8 cellular contexts compared by ENCODE assay signal in genomic region chr4:37675587-37676290, GRCh38. TPM values are rescaled to one million over a fixed set of nuclear protein-coding genes. Genes with fewer than 3 reads are reported as not detected.
DNase-seq lines count a peak whose midpoint lies in the region; ATAC-seq lines count a peak whose summit lies in the region.

No MANE protein-coding gene starts in this region.

- no peaks in the 10 kb centered on the region for H3K9me3 Mint-ChIP-seq in T-helper 2 cell treated with Interferon-gamma antibody and Interleukin-4, amounts not matched to agents 5 μg/mL and 100 μg/mL, for 36 hours

- peak; percentile 13 for DNase-seq in NCI-H2196 (lab: John Stamatoyannopoulos, UW; ENCODE audit: unreplicated experiment)
- no peak for DNase-seq in NCI-H2196 treated with DMSO at 0.1 percent for 48 hours (lab: John Stamatoyannopoulos, UW; ENCODE audit: unreplicated experiment)
- peak; percentile 29 for DNase-seq in T-helper 2 cell treated with Interferon-gamma antibody and Interleukin-4, amounts not matched to agents 5 μg/mL and 100 μg/mL, for 36 hours (ENCODE audit: low spot score)
- DNase-seq in renal cortical epithelial cell (ENCODE audit: low read depth) = peak; percentile 81
- DNase-seq in HK-2 (ENCODE audit: unreplicated experiment) = no peak
- no peak for DNase-seq in HUDEP-2 (lab: John Stamatoyannopoulos, UW; ENCODE audit: unreplicated experiment in 76 of 76)
- DNase-seq in activated effector memory CD4-positive, alpha-beta T cell treated with anti-CD3 and anti-CD28 coated beads, Interleukin-2, amount 50 U/mL, for 16 hours = no peak

- H3K4me3 Mint-ChIP-seq in T-helper 2 cell treated with Interferon-gamma antibody and Interleukin-4, amounts not matched to agents 5 μg/mL and 100 μg/mL, for 36 hours = peak overlapping the region; percentile 67

- peaks cover 35% of the 10 kb centered on the region for H3K36me3 Mint-ChIP-seq in T-helper 2 cell treated with Interferon-gamma antibody and Interleukin-4, amounts not matched to agents 5 μg/mL and 100 μg/mL, for 36 hours (ENCODE audit: low read depth)

- H3K27ac Mint-ChIP-seq in T-helper 2 cell treated with Interferon-gamma antibody and Interleukin-4, amounts not matched to agents 5 μg/mL and 100 μg/mL, for 36 hours = peak overlapping the region; percentile 24

- H3K4me1 Mint-ChIP-seq in T-helper 2 cell treated with Interferon-gamma antibody and Interleukin-4, amounts not matched to agents 5 μg/mL and 100 μg/mL, for 36 hours (ENCODE audit: low read depth) = peaks cover 54% of the 10 kb centered on the region

- H3K27me3 Mint-ChIP-seq in T-helper 2 cell treated with Interferon-gamma antibody and Interleukin-4, amounts not matched to agents 5 μg/mL and 100 μg/mL, for 36 hours (ENCODE audit: low read depth) = no peaks in the 10 kb centered on the region

- ATAC-seq in HG02884 (IDR thresholded peaks at IDR 0.05; ENCODE audit: unreplicated experiment) = peak; percentile 93

RNA-seq across cellular contexts. Expression of gene RELL1, which starts 10.4 kb away (rescaled TPM):
- total RNA-seq in renal cortical epithelial cell = 71.7 and 171 TPM in 2 replicates

Comparison
In these comparisons a context has a peak if more than half of its experiments do, and no peak if none do; other contexts are left out.
1. DNase-seq: peak in NCI-H2196 (single experiment), T-helper 2 cell treated with Interferon-gamma antibody and Interleukin-4, amounts not matched to agents 5 μg/mL and 100 μg/mL, for 36 hours (single experiment) and renal cortical epithelial cell (single experiment); none in NCI-H2196 treated with DMSO at 0.1 percent for 48 hours (single experiment), HK-2 (single experiment), HUDEP-2 (0 of 76) and activated effector memory CD4-positive, alpha-beta T cell treated with anti-CD3 and anti-CD28 coated beads, Interleukin-2, amount 50 U/mL, for 16 hours (single experiment).